8 cellular contexts compared by ENCODE assay signal in the genomic region with DNA sequence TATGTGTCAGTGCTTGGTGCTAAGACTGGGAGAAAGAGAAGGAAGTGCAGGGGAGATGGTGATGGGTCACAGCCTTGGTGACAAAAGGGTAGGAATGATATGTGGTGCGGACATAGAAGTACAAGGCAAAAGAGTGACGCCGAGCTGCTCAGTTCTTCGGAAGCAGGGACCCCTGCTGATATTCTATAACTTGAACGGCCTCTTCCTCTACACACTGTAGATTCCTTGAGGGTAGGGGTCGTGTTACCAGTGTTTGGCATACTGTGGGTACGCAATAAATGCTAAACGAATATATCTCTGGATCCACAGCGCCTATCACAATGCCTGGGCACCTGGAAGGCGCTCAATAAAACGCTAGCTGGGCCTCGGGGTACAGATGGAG. TPM values are rescaled to one million over a fixed set of nuclear protein-coding genes. Genes with fewer than 3 reads are reported as not detected.
DNase-seq lines count a peak whose midpoint lies in the region; ATAC-seq and TF ChIP-seq lines count a peak whose summit lies in the region.

No MANE protein-coding gene starts in this region.

- H3K4me3 Mint-ChIP-seq in type B pancreatic cell = no peak overlapping the region

- H3K36me3 ChIP-seq in HUES48 (ENCODE audit: control insufficient read depth, insufficient read depth, low read length) = peaks cover 5% of the 10 kb centered on the region

- H3K27me3 Mint-ChIP-seq in type B pancreatic cell = no peaks in the 10 kb centered on the region

- peak overlapping the region; percentile 95 for H3K9ac ChIP-seq in HUES48 (ENCODE audit: low read depth, low read length)

- TF ChIP-seq CTCF in AG09309 (IDR thresholded peaks at IDR 0.05; ENCODE audit: control insufficient read depth, insufficient read depth, low read depth, low read length, missing control alignments) (no peak), type B pancreatic cell (conservative IDR thresholded peaks at IDR 0.05) (no peak)

- H3K4me1 ChIP-seq in HUES48 (ENCODE audit: control insufficient read depth, insufficient read depth, low read length) (peaks cover 19% of the 10 kb centered on the region), mononuclear cell (ENCODE audit: insufficient read depth, low read length) (peaks cover 9% of the 10 kb centered on the region)

- intact Hi-C loops in sciatic nerve (cut with DNase I) = no loop called here

- H3K27me3 ChIP-seq in HUES48 (ENCODE audit: control insufficient read depth, insufficient read depth, low read length) (no peaks in the 10 kb centered on the region), mononuclear cell (ENCODE audit: insufficient read depth, low read length) (no peaks in the 10 kb centered on the region)

- peak overlapping the region; percentile 86 for H3K27ac ChIP-seq in HUES48 (ENCODE audit: low read depth, low read length)

- no peak for DNase-seq in AG09309 (ENCODE audit: low read depth)
- peak; percentile 10 for DNase-seq in cerebellar cortex (ENCODE audit: low spot score)
- no peak for DNase-seq in type B pancreatic cell (ENCODE audit: extremely low spot score, unreplicated experiment)
- DNase-seq in LoVo (ENCODE audit: low spot score) = no peak
- DNase-seq in NCI-H1930 (lab: John Stamatoyannopoulos, UW) = no peak
- no peak for DNase-seq in sciatic nerve (ENCODE audit: low spot score)

- H3K36me3 Mint-ChIP-seq in type B pancreatic cell = no peaks in the 10 kb centered on the region

- H3K9me3 ChIP-seq in HUES48 (ENCODE audit: control insufficient read depth, insufficient read depth, low read length) (no peaks in the 10 kb centered on the region), mononuclear cell (ENCODE audit: low read depth, low read length) (no peaks in the 10 kb centered on the region)

- no peak overlapping the region for H3K27ac Mint-ChIP-seq in type B pancreatic cell

- H3K4me3 ChIP-seq in AG09309 (ENCODE audit: control insufficient read depth, low read depth, low read length) (peak overlapping the region; percentile 85), HUES48 (ENCODE audit: low read depth, low read length) (peak overlapping the region; percentile 95), mononuclear cell (ENCODE audit: low read length) (peak overlapping the region; percentile 76)

- peaks cover 15% of the 10 kb centered on the region for H3K4me1 Mint-ChIP-seq in type B pancreatic cell (ENCODE audit: unreplicated experiment)

- no peak for ATAC-seq in sciatic nerve

- H3K9me3 Mint-ChIP-seq in type B pancreatic cell = no peaks in the 10 kb centered on the region

RNA-seq across cellular contexts. Expression of gene DBT, which starts 0.5 kb away (rescaled TPM):
- total RNA-seq in mononuclear cell (4.2 TPM), type B pancreatic cell (ENCODE audit: low replicate concordance) (21.4 and 22.6 TPM in 2 replicates), sciatic nerve (16.2 TPM)

RNA-seq across cellular contexts. Expression of gene RTCA, which starts 16.9 kb away (rescaled TPM):
- total RNA-seq in mononuclear cell = 26.4 TPM
- total RNA-seq in type B pancreatic cell (ENCODE audit: low replicate concordance) = 35.1 and 40.4 TPM in 2 replicates
- 23.6 TPM for total RNA-seq in sciatic nerve
